ENCODE assay signal across 16 cellular contexts in the genomic region with DNA sequence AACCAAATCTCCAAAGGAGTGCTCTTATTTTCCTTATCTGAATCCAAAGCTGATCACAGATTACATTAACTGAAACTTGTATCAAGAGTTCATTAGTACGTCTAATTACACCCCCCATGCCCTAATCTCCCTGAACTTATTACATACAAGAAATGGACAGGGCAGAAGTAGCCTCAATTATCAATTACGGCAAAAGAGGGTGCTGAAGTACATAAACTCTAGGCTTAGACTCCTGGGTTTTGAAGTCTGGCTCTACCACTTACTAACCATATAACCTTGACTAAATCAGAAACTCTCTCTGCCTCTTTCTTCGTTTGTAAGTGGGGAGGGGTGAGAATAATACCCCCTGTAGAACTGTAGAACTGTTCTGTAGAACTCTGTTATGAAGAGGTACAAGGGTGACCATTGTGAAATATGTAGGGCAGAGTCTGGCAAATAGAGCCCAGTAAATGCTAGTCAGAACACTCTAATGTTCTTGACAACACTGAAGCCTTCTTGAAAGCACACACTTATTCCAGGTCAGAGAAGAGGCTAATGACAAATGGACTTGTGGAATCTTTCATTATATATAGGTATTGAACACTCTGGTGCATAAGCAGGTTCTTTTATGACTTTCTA. TPM values are rescaled to one million over a fixed set of nuclear protein-coding genes. Genes with fewer than 3 reads are reported as not detected.
DNase-seq lines count a peak whose midpoint lies in the region; ATAC-seq and TF ChIP-seq lines count a peak whose summit lies in the region.
"Had no signal": no experiment of that assay in that cellular context is flagged by ENCODE, and none has a peak within 500 bp of the region (broad histone marks: within the 10 kb centered on the region; RNA-seq: fewer than 3 reads in every experiment).

No MANE protein-coding gene starts in this region.

- H3K36me3 ChIP-seq in KMS-11 (ENCODE audit: insufficient read depth), result no peaks in the 10 kb centered on the region

- intact Hi-C loops in activated CD4-positive, alpha-beta T cell treated with anti-CD3 and anti-CD28 coated beads, Interleukin-2, amount 10 ng/mL, durations not matched to agents 24 days and 14 days (cut with micrococcal nuclease), result no loop called here
- intact Hi-C loops in dorsolateral prefrontal cortex (cut with DNase I), result loop anchor here (10.0 kb wide), 2 partner anchors 191 to 241 kb away; partner anchors contain the start of gene CLDND1 (in 1 of the 2)

- H3K27ac ChIP-seq in KMS-11, result no peak overlapping the region
- no peak overlapping the region for H3K27ac ChIP-seq in dorsolateral prefrontal cortex
- H3K27ac ChIP-seq: HL-60, parathyroid adenoma had no signal

- ATAC-seq in GM21717 (IDR thresholded peaks at IDR 0.05; ENCODE audit: unreplicated experiment), result no peak
- ATAC-seq in GM21526 (IDR thresholded peaks at IDR 0.05; ENCODE audit: low FRiP score, unreplicated experiment), result no peak
- ATAC-seq: GM12878 had no signal

- peaks cover 6% of the 10 kb centered on the region for H3K4me1 Mint-ChIP-seq in activated CD4-positive, alpha-beta T cell treated with anti-CD3 and anti-CD28 coated beads, Interleukin-2, amount 10 ng/mL, durations not matched to agents 7 days and 5 days
- peaks cover 6% of the 10 kb centered on the region for H3K4me1 Mint-ChIP-seq in activated CD4-positive, alpha-beta T cell treated with anti-CD3 and anti-CD28 coated beads, Interleukin-2, amount 10 ng/mL, durations not matched to agents 24 days and 14 days
- no peaks in the 10 kb centered on the region for H3K4me1 Mint-ChIP-seq in HFFc6 (ENCODE audit: low read depth)
- H3K4me1 Mint-ChIP-seq: B cell, T-cell had no signal

- CTCF ChIA-PET in activated CD4-positive, alpha-beta T cell treated with anti-CD3 and anti-CD28 coated beads, Interleukin-2, amount 10 ng/mL, durations not matched to agents 7 days and 5 days (lab: Charles Lee), result interaction anchor here (1.4 to 1.7 kb wide), 2 partner anchors 10 to 291 kb away, joined by 3 to 4 read pairs; no protein-coding TSS in a partner anchor

- DNase-seq in activated CD4-positive, alpha-beta T cell treated with anti-CD3 and anti-CD28 coated beads, Interleukin-2, amount 10 ng/mL, durations not matched to agents 7 days and 5 days, result peak; percentile 26
- no peak for DNase-seq in activated CD4-positive, alpha-beta T cell treated with anti-CD3 and anti-CD28 coated beads, Interleukin-2, amount 10 ng/mL, durations not matched to agents 24 days and 14 days
- DNase-seq in HFFc6 (peak; percentile 5), kidney tubule cell (ENCODE audit: low spot score) (peak; percentile 50), dorsolateral prefrontal cortex (no peak)
- DNase-seq: islet precursor cell, NCI-H2227 treated with DMSO at 0.1 percent for 48 hours had no signal

- H3K27me3 ChIP-seq in KMS-11 (ENCODE audit: insufficient read depth, low read depth), result no peaks in the 10 kb centered on the region
- H3K27me3 ChIP-seq in dorsolateral prefrontal cortex, result peaks cover 0 to 9% (median 0%) of the 10 kb centered on the region in 45 donors

- no peaks in the 10 kb centered on the region for H4K20me1 ChIP-seq in KMS-11 (ENCODE audit: insufficient read depth)

- no peaks in the 10 kb centered on the region for H3K79me2 ChIP-seq in KMS-11 (ENCODE audit: insufficient read depth, low read depth)
- H3K79me2 ChIP-seq: parathyroid adenoma had no signal

- no peak overlapping the region for H3K27ac Mint-ChIP-seq in activated CD4-positive, alpha-beta T cell treated with anti-CD3 and anti-CD28 coated beads, Interleukin-2, amount 10 ng/mL, durations not matched to agents 7 days and 5 days
- no peak overlapping the region for H3K27ac Mint-ChIP-seq in activated CD4-positive, alpha-beta T cell treated with anti-CD3 and anti-CD28 coated beads, Interleukin-2, amount 10 ng/mL, durations not matched to agents 24 days and 14 days
- no peak overlapping the region for H3K27ac Mint-ChIP-seq in HFFc6
- H3K27ac Mint-ChIP-seq: B cell, T-cell had no signal

- peaks cover 65% of the 10 kb centered on the region for H3K27me3 Mint-ChIP-seq in activated CD4-positive, alpha-beta T cell treated with anti-CD3 and anti-CD28 coated beads, Interleukin-2, amount 10 ng/mL, durations not matched to agents 7 days and 5 days
- H3K27me3 Mint-ChIP-seq in activated CD4-positive, alpha-beta T cell treated with anti-CD3 and anti-CD28 coated beads, Interleukin-2, amount 10 ng/mL, durations not matched to agents 24 days and 14 days, result peaks cover 58% of the 10 kb centered on the region
- no peaks in the 10 kb centered on the region; the same call in 1 of the 2 replicates for H3K27me3 Mint-ChIP-seq in HFFc6 (ENCODE audit: insufficient read depth)

- H2AFZ ChIP-seq in KMS-11 (ENCODE audit: low read depth), result no peak overlapping the region
- H2AFZ ChIP-seq: parathyroid adenoma had no signal

- peaks cover 6% of the 10 kb centered on the region for H3K4me1 ChIP-seq in KMS-11 (ENCODE audit: low read depth, poor library complexity, severe bottlenecking)
- H3K4me1 ChIP-seq: parathyroid adenoma had no signal

- H3K9me3 Mint-ChIP-seq in activated CD4-positive, alpha-beta T cell treated with anti-CD3 and anti-CD28 coated beads, Interleukin-2, amount 10 ng/mL, durations not matched to agents 7 days and 5 days, result no peaks in the 10 kb centered on the region
- no peaks in the 10 kb centered on the region for H3K9me3 Mint-ChIP-seq in activated CD4-positive, alpha-beta T cell treated with anti-CD3 and anti-CD28 coated beads, Interleukin-2, amount 10 ng/mL, durations not matched to agents 24 days and 14 days
- no peaks in the 10 kb centered on the region for H3K9me3 Mint-ChIP-seq in HFFc6
- H3K9me3 Mint-ChIP-seq: T-cell had no signal

- H3K4me3 ChIP-seq in KMS-11 (IDR thresholded peaks at IDR 0.05; ENCODE audit: insufficient read depth, low read depth, low read length) (no peak overlapping the region), dorsolateral prefrontal cortex (no peak overlapping the region)
- H3K4me3 ChIP-seq: GM12878 had no signal

- no peak overlapping the region for H3K9ac ChIP-seq in KMS-11
- H3K9ac ChIP-seq: parathyroid adenoma had no signal

- H3K4me2 ChIP-seq in KMS-11, result no peak overlapping the region

- H3K4me3 Mint-ChIP-seq in activated CD4-positive, alpha-beta T cell treated with anti-CD3 and anti-CD28 coated beads, Interleukin-2, amount 10 ng/mL, durations not matched to agents 7 days and 5 days, result no peak overlapping the region
- no peak overlapping the region for H3K4me3 Mint-ChIP-seq in activated CD4-positive, alpha-beta T cell treated with anti-CD3 and anti-CD28 coated beads, Interleukin-2, amount 10 ng/mL, durations not matched to agents 24 days and 14 days
- H3K4me3 Mint-ChIP-seq in HFFc6, result no peak overlapping the region
- H3K4me3 Mint-ChIP-seq: B cell, T-cell had no signal

- no peaks in the 10 kb centered on the region for H3K36me3 Mint-ChIP-seq in activated CD4-positive, alpha-beta T cell treated with anti-CD3 and anti-CD28 coated beads, Interleukin-2, amount 10 ng/mL, durations not matched to agents 7 days and 5 days (ENCODE audit: low read depth)
- no peaks in the 10 kb centered on the region for H3K36me3 Mint-ChIP-seq in activated CD4-positive, alpha-beta T cell treated with anti-CD3 and anti-CD28 coated beads, Interleukin-2, amount 10 ng/mL, durations not matched to agents 24 days and 14 days (ENCODE audit: low read depth)
- H3K36me3 Mint-ChIP-seq in HFFc6 (ENCODE audit: low read depth), result no peaks in the 10 kb centered on the region
- H3K36me3 Mint-ChIP-seq: T-cell had no signal

- POLR2A ChIA-PET in activated CD4-positive, alpha-beta T cell treated with anti-CD3 and anti-CD28 coated beads, Interleukin-2, amount 10 ng/mL, durations not matched to agents 7 days and 5 days (lab: Charles Lee), result no interaction called here

- peak; percentile 44 for TF ChIP-seq CTCF in HFFc6 (IDR thresholded peaks at IDR 0.05)
- TF ChIP-seq CTCF in KMS-11 (conservative IDR thresholded peaks at IDR 0.05; ENCODE audit: low read depth, low read length), result peak; percentile 70
- TF ChIP-seq CTCF in dorsolateral prefrontal cortex (IDR thresholded peaks at IDR 0.05 in 54 of 56, conservative IDR thresholded peaks at IDR 0.05 in 2 of 56; ENCODE audit: low read depth in 1 of 56, partially characterized antibody in 56 of 56), result peak in 7 of 56 donors; percentile 14 to 62 (median 37)

RNA-seq across cellular contexts. Expression of gene OR5K4, which starts 19.6 kb away (rescaled TPM):
- total RNA-seq in activated CD4-positive, alpha-beta T cell treated with anti-CD3 and anti-CD28 coated beads, Interleukin-2, amount 10 ng/mL, durations not matched to agents 7 days and 5 days, result not detected
- total RNA-seq in activated CD4-positive, alpha-beta T cell treated with anti-CD3 and anti-CD28 coated beads, Interleukin-2, amount 10 ng/mL, durations not matched to agents 24 days and 14 days, result not detected in 2 replicates
- not detected for total RNA-seq in HFFc6 (2021; fragmentation: NEBNext Ultra II Directional; extraction: Animal tissue kit (Norgen Biotek cat#: 25700))
- not detected for total RNA-seq in dorsolateral prefrontal cortex
- total RNA-seq: B cell, dermis microvascular lymphatic vessel endothelial cell, GM12878, T-cell had no signal

RNA-seq across cellular contexts. Expression of gene OR5H2, which starts 51.8 kb away (rescaled TPM):
- total RNA-seq in activated CD4-positive, alpha-beta T cell treated with anti-CD3 and anti-CD28 coated beads, Interleukin-2, amount 10 ng/mL, durations not matched to agents 7 days and 5 days, result not detected
- total RNA-seq in activated CD4-positive, alpha-beta T cell treated with anti-CD3 and anti-CD28 coated beads, Interleukin-2, amount 10 ng/mL, durations not matched to agents 24 days and 14 days, result not detected in 2 replicates
- total RNA-seq in HFFc6 (2021; fragmentation: NEBNext Ultra II Directional; extraction: Animal tissue kit (Norgen Biotek cat#: 25700)), result not detected
- not detected for total RNA-seq in dorsolateral prefrontal cortex
- total RNA-seq: B cell, dermis microvascular lymphatic vessel endothelial cell, GM12878, T-cell had no signal

RNA-seq across cellular contexts. Expression of gene OR5K3, which starts 56.4 kb away (rescaled TPM):
- total RNA-seq in activated CD4-positive, alpha-beta T cell treated with anti-CD3 and anti-CD28 coated beads, Interleukin-2, amount 10 ng/mL, durations not matched to agents 7 days and 5 days, result not detected
- not detected in 2 replicates for total RNA-seq in activated CD4-positive, alpha-beta T cell treated with anti-CD3 and anti-CD28 coated beads, Interleukin-2, amount 10 ng/mL, durations not matched to agents 24 days and 14 days
- total RNA-seq in HFFc6 (2021; fragmentation: NEBNext Ultra II Directional; extraction: Animal tissue kit (Norgen Biotek cat#: 25700)), result not detected
- total RNA-seq in dorsolateral prefrontal cortex, result not detected
- total RNA-seq: B cell, dermis microvascular lymphatic vessel endothelial cell, GM12878, T-cell had no signal

Comparison
In these comparisons a context has a peak if more than half of its experiments do, and no peak if none do; other contexts are left out.
1. DNase-seq: peak in activated CD4-positive, alpha-beta T cell treated with anti-CD3 and anti-CD28 coated beads, Interleukin-2, amount 10 ng/mL, durations not matched to agents 7 days and 5 days (single experiment), HFFc6 (single experiment) and kidney tubule cell (single experiment); none in activated CD4-positive, alpha-beta T cell treated with anti-CD3 and anti-CD28 coated beads, Interleukin-2, amount 10 ng/mL, durations not matched to agents 24 days and 14 days (single experiment) and dorsolateral prefrontal cortex (0 of 10).